ENCODE assay signal across 1 cellular context in genomic region chr2:79833235-79833878, GRCh38.
TF ChIP-seq lines count a peak whose summit lies in the region.

No MANE protein-coding gene starts in this region.

TF ChIP-seq in GM23338, 12 proteins besides CTCF, POLR2A, EP300 and RAD21 (continued from another document):
- no peak for TF ChIP-seq REST (IDR thresholded peaks at IDR 0.05; ENCODE audit: unreplicated experiment)
- TF ChIP-seq ZNF462 (CRISPR knock-in tag; IDR thresholded peaks at IDR 0.05), result no peak
